Comparison of ENCODE assay signal across 7 cellular contexts in the genomic region with DNA sequence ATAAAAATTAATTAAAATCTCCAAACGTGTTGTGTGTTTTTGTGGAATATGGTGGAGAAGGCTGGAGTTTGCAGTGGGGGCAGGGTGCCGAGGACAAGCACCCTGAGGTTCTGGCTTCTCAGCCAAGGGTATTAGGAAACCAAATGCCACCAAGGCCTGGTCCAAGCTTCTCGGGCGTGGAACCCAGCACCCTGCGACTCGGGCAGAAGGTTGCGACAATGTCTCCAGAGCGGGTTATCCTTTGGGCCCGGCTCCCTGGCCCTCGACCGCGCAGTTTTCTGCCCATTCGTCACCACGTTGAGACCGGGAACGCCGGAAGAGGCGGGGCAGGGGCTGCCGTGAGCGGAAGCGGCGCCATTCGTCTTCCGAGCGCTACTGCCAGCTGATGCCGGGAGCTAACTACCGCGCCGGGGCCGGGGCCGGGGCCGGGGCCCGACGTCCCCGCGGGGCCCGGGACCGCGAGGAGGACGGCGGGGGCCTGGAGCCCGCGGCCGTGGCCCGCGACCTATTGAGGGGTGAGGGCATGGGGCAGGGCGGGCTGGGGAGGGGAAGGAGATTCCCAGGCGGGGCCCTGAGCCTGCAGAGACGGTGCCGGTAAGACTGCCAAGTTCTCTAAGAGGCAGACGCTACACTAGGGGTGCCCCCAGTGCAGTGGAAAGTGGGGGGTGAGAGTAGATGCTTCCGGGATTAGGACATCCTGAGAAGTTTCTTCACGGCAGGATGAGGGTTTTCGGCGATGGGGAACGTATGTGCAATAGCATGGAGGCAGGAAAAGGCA.
DNase-seq lines count a peak whose midpoint lies in the region; ATAC-seq, FAIRE-seq and TF ChIP-seq lines count a peak whose summit lies in the region.

A gene with protein sequence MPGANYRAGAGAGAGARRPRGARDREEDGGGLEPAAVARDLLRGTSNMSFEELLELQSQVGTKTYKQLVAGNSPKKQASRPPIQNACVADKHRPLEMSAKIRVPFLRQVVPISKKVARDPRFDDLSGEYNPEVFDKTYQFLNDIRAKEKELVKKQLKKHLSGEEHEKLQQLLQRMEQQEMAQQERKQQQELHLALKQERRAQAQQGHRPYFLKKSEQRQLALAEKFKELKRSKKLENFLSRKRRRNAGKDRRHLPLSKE (plus strand): TSS at position 354 of the 778 bp plus-strand sequence. CDS start 32 bp downstream, at position 386.

- FAIRE-seq in GM18507 (lab: Jason Lieb, UNC): peak; percentile 72

- H3K27ac ChIP-seq in coronary artery: peak within 1 kb of the TSS; percentile 87 to 95

- H3K4me3 ChIP-seq in coronary artery: peak within 1 kb of the TSS; percentile 96

- no peak for TF ChIP-seq CTCF in coronary artery (IDR thresholded peaks at IDR 0.05)

- peak; percentile 80 for DNase-seq in GM18507 (ENCODE audit: extremely low spot score, insufficient read length, low read depth)
- peak; percentile 10 for DNase-seq in NCI-H446 treated with DMSO at 0.1 percent for 48 hours (lab: John Stamatoyannopoulos, UW)
- DNase-seq in activated CD4-positive, alpha-beta T cell treated with anti-CD3 and anti-CD28 coated beads for 48 hours: peak; percentile 81
- peak; percentile 91 for DNase-seq in coronary artery (ENCODE audit: low spot score)
- DNase-seq in left kidney (ENCODE audit: low read depth, low spot score): peak; percentile 91
- DNase-seq in stimulated activated CD4-positive, alpha-beta T cell treated with anti-CD3 and anti-CD28 coated beads, Interleukin-1b, Interleukin-23, amount 100 ng/mL, for 48 hours: peak; percentile 65

- peak; percentile 71 for ATAC-seq in HG03066 (IDR thresholded peaks at IDR 0.05; ENCODE audit: low read depth, unreplicated experiment)

Comparison
In these comparisons a context has a peak if more than half of its experiments do, and no peak if none do; other contexts are left out.
1. Peak in every context shown above with its lines: DNase-seq, ATAC-seq, H3K4me3 ChIP-seq and H3K27ac ChIP-seq.
2. DNase-seq: peak in every context shown above with its lines; median percentile 91 in coronary artery; 91 in left kidney; 81 in activated CD4-positive, alpha-beta T cell treated with anti-CD3 and anti-CD28 coated beads for 48 hours; 80 in GM18507; 65 in stimulated activated CD4-positive, alpha-beta T cell treated with anti-CD3 and anti-CD28 coated beads, Interleukin-1b, Interleukin-23, amount 100 ng/mL, for 48 hours; 10 in NCI-H446 treated with DMSO at 0.1 percent for 48 hours.